In genomic region chr4:85928775-85929585, GRCh38 we compare ENCODE assay signal across 10 cellular contexts.
DNase-seq lines count a peak whose midpoint lies in the region; ATAC-seq, FAIRE-seq and TF ChIP-seq lines count a peak whose summit lies in the region.
"Had no signal": no experiment of that assay in that cellular context is flagged by ENCODE, and none has a peak within 500 bp of the region (broad histone marks: within the 10 kb centered on the region; RNA-seq: fewer than 3 reads in every experiment).

No MANE protein-coding gene starts in this region.

- peaks cover 2% of the 10 kb centered on the region for H3K27me3 Mint-ChIP-seq in activated CD8-positive, alpha-beta T cell treated with anti-CD3 and anti-CD28 coated beads, Interleukin-2, amount 10 ng/mL, durations not matched to agents 7 days and 5 days (ENCODE audit: low read depth)
- H3K27me3 Mint-ChIP-seq in activated naive CD4-positive, alpha-beta T cell treated with anti-CD3 and anti-CD28 coated beads, Interleukin-2, amount 10 ng/mL, durations not matched to agents 7 days and 5 days: peaks cover 6% of the 10 kb centered on the region

- CTCF ChIA-PET in activated CD8-positive, alpha-beta T cell treated with anti-CD3 and anti-CD28 coated beads, Interleukin-2, amount 10 ng/mL, durations not matched to agents 7 days and 5 days (lab: Charles Lee): no interaction called here
- CTCF ChIA-PET in activated naive CD4-positive, alpha-beta T cell treated with anti-CD3 and anti-CD28 coated beads, Interleukin-2, amount 10 ng/mL, durations not matched to agents 7 days and 5 days (lab: Charles Lee): no interaction called here

- ATAC-seq in GM18909 (IDR thresholded peaks at IDR 0.05; ENCODE audit: poor library complexity, unreplicated experiment) (peak; percentile 69), HG03469 (IDR thresholded peaks at IDR 0.05; ENCODE audit: unreplicated experiment) (peak; percentile 57), pancreas (peak; percentile 90 to 94 (median 92))
- ATAC-seq in activated CD8-positive, alpha-beta T cell treated with anti-CD3 and anti-CD28 coated beads, Interleukin-2, amount 10 ng/mL, durations not matched to agents 7 days and 5 days: no peak

- no peak for TF ChIP-seq POLR2A in lower leg skin (IDR thresholded peaks at IDR 0.05)

- TF ChIP-seq CTCF in pancreas (IDR thresholded peaks at IDR 0.05) (no peak), lower leg skin (IDR thresholded peaks at IDR 0.05) (no peak)

- no peaks in the 10 kb centered on the region for H3K9me3 Mint-ChIP-seq in activated CD8-positive, alpha-beta T cell treated with anti-CD3 and anti-CD28 coated beads, Interleukin-2, amount 10 ng/mL, durations not matched to agents 7 days and 5 days (ENCODE audit: insufficient read depth)
- no peaks in the 10 kb centered on the region for H3K9me3 Mint-ChIP-seq in activated naive CD4-positive, alpha-beta T cell treated with anti-CD3 and anti-CD28 coated beads, Interleukin-2, amount 10 ng/mL, durations not matched to agents 7 days and 5 days

- peaks cover 23 to 43% (median 36%) of the 10 kb centered on the region in 3 donors for H3K4me1 ChIP-seq in pancreas

- H3K27ac Mint-ChIP-seq in activated CD8-positive, alpha-beta T cell treated with anti-CD3 and anti-CD28 coated beads, Interleukin-2, amount 10 ng/mL, durations not matched to agents 7 days and 5 days: no peak overlapping the region
- no peak overlapping the region for H3K27ac Mint-ChIP-seq in activated naive CD4-positive, alpha-beta T cell treated with anti-CD3 and anti-CD28 coated beads, Interleukin-2, amount 10 ng/mL, durations not matched to agents 7 days and 5 days

- intact Hi-C loops in pancreas (cut with DNase I) (no loop called here), lower leg skin (cut with DNase I; ENCODE audit: low total_unique reads) (no loop called here)

- peak overlapping the region in 2 of 4 donors; percentile 16 to 36 for H3K4me3 ChIP-seq in pancreas
- H3K4me3 ChIP-seq in lower leg skin (ENCODE audit: low read depth, poor library complexity, severe bottlenecking): no peak overlapping the region

- 11 to 12% methylated on average over 5 of the region's 5 CpGs for WGBS in pancreas, 2 donors
- 75 to 76% methylated on average over 5 of the region's 5 CpGs for WGBS in lower leg skin, 2 donors

- POLR2A ChIA-PET in activated CD8-positive, alpha-beta T cell treated with anti-CD3 and anti-CD28 coated beads, Interleukin-2, amount 10 ng/mL, durations not matched to agents 7 days and 5 days (lab: Charles Lee): no interaction called here

- no peak for FAIRE-seq in pancreas (lab: Jason Lieb, UNC)

- no peaks in the 10 kb centered on the region for H3K36me3 ChIP-seq in pancreas

- H3K27ac ChIP-seq in pancreas: peak overlapping the region; percentile 35 to 86 (median 54)

- no peaks in the 10 kb centered on the region for H3K27me3 ChIP-seq in pancreas

- no peaks in the 10 kb centered on the region for H3K36me3 Mint-ChIP-seq in activated CD8-positive, alpha-beta T cell treated with anti-CD3 and anti-CD28 coated beads, Interleukin-2, amount 10 ng/mL, durations not matched to agents 7 days and 5 days (ENCODE audit: low read depth)
- no peaks in the 10 kb centered on the region for H3K36me3 Mint-ChIP-seq in activated naive CD4-positive, alpha-beta T cell treated with anti-CD3 and anti-CD28 coated beads, Interleukin-2, amount 10 ng/mL, durations not matched to agents 7 days and 5 days

- DNase-seq in dermis blood vessel endothelial cell (peak; percentile 28), pancreas (peak in 4 of 6 donors; percentile 22 to 71 (median 50)), lower leg skin (ENCODE audit: low spot score in 2 of 2) (no peak)
- no peak for DNase-seq in activated CD8-positive, alpha-beta T cell treated with anti-CD3 and anti-CD28 coated beads, Interleukin-2, amount 10 ng/mL, durations not matched to agents 7 days and 5 days
- no peak for DNase-seq in central memory CD4-positive, alpha-beta T cell
- DNase-seq in activated naive CD4-positive, alpha-beta T cell treated with anti-CD3 and anti-CD28 coated beads, Interleukin-2, amount 10 ng/mL, durations not matched to agents 7 days and 5 days: no peak
- DNase-seq: activated naive CD4-positive, alpha-beta T cell treated with Interleukin-2 at 50 U/mL for 16 hours; NCI-H226 had no signal

- no peaks in the 10 kb centered on the region for H3K9me3 ChIP-seq in pancreas

- no peak overlapping the region for H3K4me3 Mint-ChIP-seq in activated CD8-positive, alpha-beta T cell treated with anti-CD3 and anti-CD28 coated beads, Interleukin-2, amount 10 ng/mL, durations not matched to agents 7 days and 5 days
- H3K4me3 Mint-ChIP-seq in activated naive CD4-positive, alpha-beta T cell treated with anti-CD3 and anti-CD28 coated beads, Interleukin-2, amount 10 ng/mL, durations not matched to agents 7 days and 5 days: no peak overlapping the region

- H3K4me1 Mint-ChIP-seq in activated CD8-positive, alpha-beta T cell treated with anti-CD3 and anti-CD28 coated beads, Interleukin-2, amount 10 ng/mL, durations not matched to agents 7 days and 5 days (ENCODE audit: low read depth): peaks cover 6% of the 10 kb centered on the region
- H3K4me1 Mint-ChIP-seq in activated naive CD4-positive, alpha-beta T cell treated with anti-CD3 and anti-CD28 coated beads, Interleukin-2, amount 10 ng/mL, durations not matched to agents 7 days and 5 days: no peaks in the 10 kb centered on the region

Comparison
In these comparisons a context has a peak if more than half of its experiments do, and no peak if none do; other contexts are left out.
1. DNase-seq: peak in dermis blood vessel endothelial cell (single experiment) and pancreas (4 of 6); none in activated CD8-positive, alpha-beta T cell treated with anti-CD3 and anti-CD28 coated beads, Interleukin-2, amount 10 ng/mL, durations not matched to agents 7 days and 5 days (single experiment), lower leg skin (0 of 2), central memory CD4-positive, alpha-beta T cell (single experiment) and activated naive CD4-positive, alpha-beta T cell treated with anti-CD3 and anti-CD28 coated beads, Interleukin-2, amount 10 ng/mL, durations not matched to agents 7 days and 5 days (single experiment).